ENCODE assay signal across 10 cellular contexts in genomic region chr19:19049406-19049805, GRCh38.
"Had no signal": no experiment of that assay in that cellular context is flagged by ENCODE, and none has a peak within 500 bp of the region (broad histone marks: within the 10 kb centered on the region; RNA-seq: fewer than 3 reads in every experiment).

No MANE protein-coding gene starts in this region.

- H3K4me1 Mint-ChIP-seq: activated T-helper 17 cell treated with anti-CD3 and anti-CD28 coated beads, Interleukin-2, amount 50 U/mL, for 72 hours had no signal

- H3K4me1 ChIP-seq: colonic mucosa had no signal

- H3K27me3 Mint-ChIP-seq: activated T-helper 17 cell treated with anti-CD3 and anti-CD28 coated beads, Interleukin-2, amount 50 U/mL, for 72 hours had no signal

- H3K27me3 ChIP-seq: colonic mucosa had no signal

- H3K9me3 Mint-ChIP-seq: activated naive CD4-positive, alpha-beta T cell treated with anti-CD3 and anti-CD28 coated beads for 36 hours; activated T-helper 17 cell treated with anti-CD3 and anti-CD28 coated beads, Interleukin-2, amount 50 U/mL, for 72 hours had no signal

- H3K27ac ChIP-seq: colonic mucosa, skin epidermis had no signal

- H3K9me3 ChIP-seq: colonic mucosa had no signal

- H3K4me3 ChIP-seq: colonic mucosa, skin epidermis had no signal

- H3K27ac Mint-ChIP-seq: activated naive CD4-positive, alpha-beta T cell treated with anti-CD3 and anti-CD28 coated beads for 36 hours; activated T-helper 17 cell treated with anti-CD3 and anti-CD28 coated beads, Interleukin-2, amount 50 U/mL, for 72 hours had no signal

- DNase-seq: activated CD4-positive, alpha-beta T cell treated with anti-CD3 and anti-CD28 coated beads for 1 hour; activated CD8-positive, alpha-beta memory T cell treated with anti-CD3 and anti-CD28 coated beads for 24 hours; activated naive CD4-positive, alpha-beta T cell treated with anti-CD3 and anti-CD28 coated beads for 36 hours; colonic mucosa; effector memory CD4-positive, alpha-beta T cell; hippocampal formation; kidney glomerular epithelial cell; retina had no signal

- H3K4me3 Mint-ChIP-seq: activated naive CD4-positive, alpha-beta T cell treated with anti-CD3 and anti-CD28 coated beads for 36 hours; activated T-helper 17 cell treated with anti-CD3 and anti-CD28 coated beads, Interleukin-2, amount 50 U/mL, for 72 hours had no signal
